ENCODE assay signal across 10 cellular contexts in genomic region chr9:129038109-129038852, GRCh38. TPM values are rescaled to one million over a fixed set of nuclear protein-coding genes. Genes with fewer than 3 reads are reported as not detected.
DNase-seq lines count a peak whose midpoint lies in the region; ATAC-seq and TF ChIP-seq lines count a peak whose summit lies in the region.
"Had no signal": no experiment of that assay in that cellular context is flagged by ENCODE, and none has a peak within 500 bp of the region (broad histone marks: within the 10 kb centered on the region; RNA-seq: fewer than 3 reads in every experiment).

No MANE protein-coding gene starts in this region.

- no peak for ATAC-seq in GM21360 (IDR thresholded peaks at IDR 0.05; ENCODE audit: unreplicated experiment)

- H3K9me2 ChIP-seq in neural cell (ENCODE audit: insufficient read depth, low read length) = no peaks in the 10 kb centered on the region

- no peak for TF ChIP-seq EP300 in neural cell (conservative IDR thresholded peaks at IDR 0.05; ENCODE audit: poor library complexity, severe bottlenecking)

- H3K36me3 ChIP-seq in OCI-LY3 (replicated peaks; ENCODE audit: low read depth, low read length) (peaks cover 6% of the 10 kb centered on the region), neural cell (ENCODE audit: insufficient read depth, low read length) (peaks cover 4% of the 10 kb centered on the region)

- H2AFZ ChIP-seq in OCI-LY3 (ENCODE audit: low read depth, low read length) = no peak overlapping the region
- no peak overlapping the region for H2AFZ ChIP-seq in neural cell (ENCODE audit: low read depth, low read length)

- H3K27ac ChIP-seq in OCI-LY3 (ENCODE audit: low read length) (no peak overlapping the region), neural cell (ENCODE audit: low read length) (no peak overlapping the region)

- peaks cover 10% of the 10 kb centered on the region for H3K4me1 ChIP-seq in OCI-LY3 (ENCODE audit: low read length)

- TF ChIP-seq CTCF in OCI-LY3 (IDR thresholded peaks at IDR 0.05; ENCODE audit: low read depth, low read length) (no peak), epithelial cell of esophagus (IDR thresholded peaks at IDR 0.05; ENCODE audit: insufficient read depth, low read depth, low read length, missing control alignments) (no peak), neural cell (IDR thresholded peaks at IDR 0.05; ENCODE audit: poor library complexity, severe bottlenecking) (no peak)

- DNase-seq in Ammon's horn (ENCODE audit: low spot score) = peak; percentile 45
- DNase-seq in epithelial cell of esophagus (ENCODE audit: low read depth) = no peak
- no peak for DNase-seq in NCI-H446 treated with DMSO at 0.1 percent for 48 hours (lab: John Stamatoyannopoulos, UW)
- DNase-seq in DMS79 treated with DMSO at 0.1 percent for 48 hours (lab: John Stamatoyannopoulos, UW) = no peak
- no peak for DNase-seq in amniotic stem cell (lab: John Stamatoyannopoulos, UW)
- DNase-seq: KG1, posterior cingulate gyrus had no signal

- H4K20me1 ChIP-seq in OCI-LY3 (ENCODE audit: insufficient read depth, low read length) (no peaks in the 10 kb centered on the region), neural cell (ENCODE audit: insufficient read depth) (no peaks in the 10 kb centered on the region)

- H3K27me3 ChIP-seq in OCI-LY3 (ENCODE audit: low read depth, low read length) (no peaks in the 10 kb centered on the region), neural cell (ENCODE audit: insufficient read depth, low read depth, low read length) (no peaks in the 10 kb centered on the region)

- H3K4me2 ChIP-seq in OCI-LY3 (ENCODE audit: low read length) (peak overlapping the region; percentile 93; the same call in 1 of the 2 replicates), neural cell (ENCODE audit: low read length) (no peak overlapping the region)

- TF ChIP-seq RAD21 in neural cell (conservative IDR thresholded peaks at IDR 0.05) = no peak

- H3K4me3 ChIP-seq in OCI-LY3 (ENCODE audit: low read length) = no peak overlapping the region
- H3K4me3 ChIP-seq in epithelial cell of esophagus (ENCODE audit: low read length) = peak overlapping the region; percentile 81
- H3K4me3 ChIP-seq in neural cell (ENCODE audit: low read length) = peak overlapping the region; percentile 99

- H3K9ac ChIP-seq in OCI-LY3 (ENCODE audit: low read length) = no peak overlapping the region
- H3K9ac ChIP-seq in neural cell (ENCODE audit: low read length) = no peak overlapping the region

- H3K79me2 ChIP-seq in OCI-LY3 (ENCODE audit: low read length) (peaks cover 19% of the 10 kb centered on the region), neural cell (replicated peaks; ENCODE audit: insufficient read depth, low read length) (peaks cover 9% of the 10 kb centered on the region)

- H3F3A ChIP-seq in neural cell (ENCODE audit: insufficient read depth, low read length, poor library complexity, severe bottlenecking) = no peaks in the 10 kb centered on the region

- H3K9me3 ChIP-seq in OCI-LY3 (ENCODE audit: insufficient read depth, low read length) = no peaks in the 10 kb centered on the region
- H3K9me3 ChIP-seq in neural cell (ENCODE audit: low read length) = no peaks in the 10 kb centered on the region

TF ChIP-seq in neural cell, 6 proteins besides CTCF, POLR2A, EP300 and RAD21:
- TF ChIP-seq EZH2 (IDR thresholded peaks at IDR 0.05; ENCODE audit: borderline replicate concordance, insufficient read depth, low read length, poor library complexity, severe bottlenecking) (no peak), SMC3 (conservative IDR thresholded peaks at IDR 0.05; ENCODE audit: poor library complexity) (no peak), TAF1 (IDR thresholded peaks at IDR 0.05; ENCODE audit: low read depth) (no peak), MXI1 (conservative IDR thresholded peaks at IDR 0.05; ENCODE audit: poor library complexity, severe bottlenecking) (no peak), REST (IDR thresholded peaks at IDR 0.05; ENCODE audit: borderline replicate concordance) (no peak), POLR2AphosphoS5 (IDR thresholded peaks at IDR 0.05) (no peak)

RNA-seq across cellular contexts. Expression of gene MIGA2, which starts 1.9 kb away (rescaled TPM):
- polyA plus RNA-seq in neural cell = 42.4 and 73.6 TPM in 2 replicates
- 23.9 and 27.1 TPM in 2 replicates for polyA minus RNA-seq in neural cell

RNA-seq across cellular contexts. Expression of gene SH3GLB2, which starts 10.2 kb away (rescaled TPM):
- polyA plus RNA-seq in neural cell = 128 and 160 TPM in 2 replicates
- polyA minus RNA-seq in neural cell = 70.7 and 73.8 TPM in 2 replicates

RNA-seq across cellular contexts. Expression of gene DOLPP1, which starts 42.6 kb away (rescaled TPM):
- 31.1 and 31.5 TPM in 2 replicates for polyA plus RNA-seq in neural cell
- 20.6 and 26.1 TPM in 2 replicates for polyA minus RNA-seq in neural cell
